8 cellular contexts compared by ENCODE assay signal in genomic region chr9:120868339-120868675, GRCh38. TPM values are rescaled to one million over a fixed set of nuclear protein-coding genes. Genes with fewer than 3 reads are reported as not detected.
DNase-seq lines count a peak whose midpoint lies in the region; ATAC-seq and TF ChIP-seq lines count a peak whose summit lies in the region.

No MANE protein-coding gene starts in this region.

- TF ChIP-seq CTCF in GM12875 (IDR thresholded peaks at IDR 0.05; ENCODE audit: borderline replicate concordance, insufficient read depth, low read depth, low read length) (no peak), RWPE2 (IDR thresholded peaks at IDR 0.05; ENCODE audit: poor library complexity, severe bottlenecking) (no peak), esophagus squamous epithelium (IDR thresholded peaks at IDR 0.05) (peak in 1 of 6 experiments; percentile 15)

- H3K36me3 ChIP-seq in RWPE2 (ENCODE audit: low read depth) (peaks cover 84% of the 10 kb centered on the region), esophagus squamous epithelium (peaks cover 0 to 67% (median 0%) of the 10 kb centered on the region in 3 donors)

- H3K27ac ChIP-seq in RWPE2 (ENCODE audit: poor library complexity, severe bottlenecking) = peak overlapping the region; percentile 14
- peak overlapping the region; percentile 92 to 97 (median 93) for H3K27ac ChIP-seq in esophagus squamous epithelium

- DNase-seq in RWPE2 (ENCODE audit: low spot score) (no peak), esophagus squamous epithelium (lab: John Stamatoyannopoulos, UW) (no peak), sciatic nerve (ENCODE audit: low spot score) (no peak), SHP77 (lab: John Stamatoyannopoulos, UW) (no peak), NCI-H774 (lab: John Stamatoyannopoulos, UW) (no peak)

- TF ChIP-seq POLR2A in esophagus squamous epithelium (IDR thresholded peaks at IDR 0.05) = peak in 3 of 4 donors; percentile 26 to 54 (median 29)

- H3K27me3 ChIP-seq in RWPE2 (ENCODE audit: insufficient read depth, poor library complexity, severe bottlenecking) (no peaks in the 10 kb centered on the region), esophagus squamous epithelium (no peaks in the 10 kb centered on the region)

- 10 to 17% methylated on average over 9 to 10 of the region's 11 CpGs for WGBS in esophagus squamous epithelium, 2 donors

- ATAC-seq in RWPE2 (ENCODE audit: low read depth) (peak; percentile 20; the same call in 2 of the 3 replicates), sciatic nerve (peak; percentile 69), HG03280 (IDR thresholded peaks at IDR 0.05; ENCODE audit: unreplicated experiment) (no peak), HG02981 (IDR thresholded peaks at IDR 0.05; ENCODE audit: unreplicated experiment) (no peak)

- H3K9me3 ChIP-seq in RWPE2 (ENCODE audit: severe bottlenecking) (no peaks in the 10 kb centered on the region), esophagus squamous epithelium (no peaks in the 10 kb centered on the region)

- intact Hi-C loops in esophagus squamous epithelium (cut with DNase I) = no loop called here
- intact Hi-C loops in sciatic nerve (cut with DNase I) = no loop called here

- H3K4me3 ChIP-seq in GM12875 (ENCODE audit: low read depth, low read length) (peak overlapping the region; percentile 41), RWPE2 (ENCODE audit: severe bottlenecking) (peak overlapping the region; percentile 18), esophagus squamous epithelium (peak overlapping the region; percentile 17 to 85 (median 62))

- H3K4me1 ChIP-seq in RWPE2 (ENCODE audit: insufficient read depth, poor library complexity, severe bottlenecking) = peaks cover 9% of the 10 kb centered on the region
- H3K4me1 ChIP-seq in esophagus squamous epithelium = peaks cover 10 to 46% (median 16%) of the 10 kb centered on the region in 3 donors

RNA-seq across cellular contexts. Expression of gene PHF19, which starts 8.7 kb away (rescaled TPM):
- total RNA-seq in esophagus squamous epithelium (10 to 100 TPM; 12.8 to 40.0 (median 30.9) TPM), sciatic nerve (29.3 TPM)

RNA-seq across cellular contexts. Expression of gene PSMD5, which starts 25.6 kb away (rescaled TPM):
- 10 to 100 TPM; 21.4 to 35.3 (median 33.3) TPM for total RNA-seq in esophagus squamous epithelium
- total RNA-seq in sciatic nerve = 39.0 TPM

RNA-seq across cellular contexts. Expression of gene TRAF1, which starts 58.3 kb away (rescaled TPM):
- total RNA-seq in esophagus squamous epithelium (1 to 10 TPM; 2.5 to 5.7 (median 2.8) TPM), sciatic nerve (8.0 TPM)

Comparison
In these comparisons a context has a peak if more than half of its experiments do, and no peak if none do; other contexts are left out.
1. ATAC-seq: peak in RWPE2 (single experiment) and sciatic nerve (single experiment); none in HG03280 (single experiment) and HG02981 (single experiment).
2. Peak in every context shown above with its lines, with median percentiles within 50 percentile points of each other: H3K4me3 ChIP-seq.